In the genomic region with DNA sequence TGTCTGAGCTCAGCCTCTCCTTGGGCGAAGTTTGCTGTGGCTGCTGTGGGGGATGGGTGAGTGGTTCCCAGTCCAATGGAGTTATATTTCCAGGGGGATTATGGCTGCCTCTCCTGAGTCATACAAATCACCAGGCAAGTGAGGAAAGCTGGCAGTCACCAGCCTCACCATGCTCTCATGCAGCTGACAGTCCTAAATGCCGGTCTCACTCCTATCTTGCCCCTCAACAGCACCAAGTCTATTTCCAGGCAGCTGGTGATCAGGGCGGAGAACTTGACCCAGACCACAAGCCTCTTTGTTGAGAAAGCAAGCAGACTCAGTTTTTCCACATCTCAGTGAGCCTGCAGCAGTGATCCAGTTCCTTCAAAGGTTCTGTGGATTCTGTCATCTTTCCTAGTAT, we compare ENCODE assay signal across 1 cellular context.
TF ChIP-seq lines count a peak whose summit lies in the region.

No MANE protein-coding gene starts in this region.

TF ChIP-seq in GM23338, 12 proteins besides CTCF, POLR2A, EP300 and RAD21 (continued from another document):
- TF ChIP-seq EZH2phosphoT487 (IDR thresholded peaks at IDR 0.05; ENCODE audit: unreplicated experiment) = no peak
